In the genomic region with DNA sequence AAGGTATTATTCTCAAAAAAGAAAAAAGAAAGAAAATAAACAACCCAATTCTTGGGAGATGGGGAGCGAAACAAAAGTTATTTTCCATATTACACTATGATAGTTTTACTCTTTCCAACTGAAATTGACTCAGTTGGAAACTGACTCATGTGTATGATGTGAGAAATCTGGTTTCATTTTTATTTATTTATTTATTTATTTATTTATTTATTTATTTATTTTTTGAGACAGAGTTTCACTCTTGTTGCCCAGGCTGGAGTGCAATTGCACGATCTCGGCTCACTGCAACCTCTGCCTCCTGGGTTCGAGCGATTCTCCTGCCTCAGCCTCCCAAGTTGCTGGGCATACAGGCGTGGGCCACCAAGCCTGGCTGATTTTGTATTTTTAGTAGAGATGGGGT, we compare ENCODE assay signal across 1 cellular context. TPM values are rescaled to one million over a fixed set of nuclear protein-coding genes. Genes with fewer than 3 reads are reported as not detected.
"Had no signal": no experiment of that assay in that cellular context is flagged by ENCODE, and none has a peak within 500 bp of the region (broad histone marks: within the 10 kb centered on the region; RNA-seq: fewer than 3 reads in every experiment).

No MANE protein-coding gene starts in this region.

RNA-seq across cellular contexts. Expression of a gene that starts 11.3 kb away (rescaled TPM):
- total RNA-seq: bronchial epithelial cell had no signal
